Comparison of ENCODE assay signal across 26 cellular contexts in genomic region chr3:177512945-177513671, GRCh38.
DNase-seq lines count a peak whose midpoint lies in the region; ATAC-seq, FAIRE-seq and TF ChIP-seq lines count a peak whose summit lies in the region.
"Had no signal": no experiment of that assay in that cellular context is flagged by ENCODE, and none has a peak within 500 bp of the region (broad histone marks: within the 10 kb centered on the region; RNA-seq: fewer than 3 reads in every experiment).

No MANE protein-coding gene starts in this region.

- no peak for FAIRE-seq in pancreas (lab: Jason Lieb, UNC)
- FAIRE-seq: endothelial cell of umbilical vein had no signal

- ATAC-seq in left ventricle myocardium superior (peak; percentile 12), pancreas (peak in 3 of 4 donors; percentile 14 to 45 (median 36))
- no peak for ATAC-seq in activated CD8-positive, alpha-beta T cell treated with anti-CD3 and anti-CD28 coated beads, Interleukin-2, amount 10 ng/mL, durations not matched to agents 7 days and 5 days
- ATAC-seq: body of pancreas, left lung had no signal

- no peak for TF ChIP-seq POLR2A in suprapubic skin (IDR thresholded peaks at IDR 0.05)

- H3K27ac ChIP-seq in HEK293 (ENCODE audit: extremely low read depth, low read depth, low read length) (no peak overlapping the region), pancreas (no peak overlapping the region), suprapubic skin (no peak overlapping the region)
- H3K27ac ChIP-seq: body of pancreas, C4-2B had no signal

- H3K9me3 ChIP-seq in HEK293 (ENCODE audit: control insufficient read depth, insufficient read depth, low read depth, low read length) (no peaks in the 10 kb centered on the region), pancreas (no peaks in the 10 kb centered on the region), suprapubic skin (no peaks in the 10 kb centered on the region)
- H3K9me3 ChIP-seq: body of pancreas, left lung had no signal

- CTCF ChIA-PET in HEK293 (lab: Yijun Ruan, JAX): interaction anchor here (1.2 kb wide), 1 partner anchor 9 kb away, joined by 3 read pairs; no protein-coding TSS in a partner anchor
- CTCF ChIA-PET in activated CD8-positive, alpha-beta T cell treated with anti-CD3 and anti-CD28 coated beads, Interleukin-2, amount 10 ng/mL, durations not matched to agents 7 days and 5 days (lab: Charles Lee): no interaction called here

- no peaks in the 10 kb centered on the region for H3K9me3 Mint-ChIP-seq in activated CD8-positive, alpha-beta T cell treated with anti-CD3 and anti-CD28 coated beads, Interleukin-2, amount 10 ng/mL, durations not matched to agents 7 days and 5 days (ENCODE audit: insufficient read depth)
- H3K9me3 Mint-ChIP-seq: activated naive CD4-positive, alpha-beta T cell treated with anti-CD3 and anti-CD28 coated beads, Interleukin-2, amount 50 U/mL, for 24 hours; H9 had no signal

- H3K4me1 ChIP-seq in HEK293 (ENCODE audit: control insufficient read depth, insufficient read depth, low read length) (no peaks in the 10 kb centered on the region; the same call in 1 of the 2 replicates), pancreas (peaks cover 7 to 9% (median 7%) of the 10 kb centered on the region in 3 donors), suprapubic skin (peaks cover 14% of the 10 kb centered on the region)

- H3K4me3 ChIP-seq in HEK293 (ENCODE audit: low read depth, low read length) (no peak overlapping the region), choroid plexus epithelial cell (ENCODE audit: low read depth, low read length) (no peak overlapping the region), pancreas (no peak overlapping the region), suprapubic skin (no peak overlapping the region)
- H3K4me3 ChIP-seq: body of pancreas, left lung, smooth muscle cell had no signal

- intact Hi-C loops in left ventricle myocardium superior (cut with micrococcal nuclease) (no loop called here), pancreas (cut with DNase I) (loop anchor here in 1 of 3 donors (10.0 kb wide), 1 partner anchor 262 kb away; no protein-coding TSS in a partner anchor)

- H3K36me3 Mint-ChIP-seq in activated CD8-positive, alpha-beta T cell treated with anti-CD3 and anti-CD28 coated beads, Interleukin-2, amount 10 ng/mL, durations not matched to agents 7 days and 5 days (ENCODE audit: low read depth): no peaks in the 10 kb centered on the region
- H3K36me3 Mint-ChIP-seq: activated naive CD4-positive, alpha-beta T cell treated with anti-CD3 and anti-CD28 coated beads, Interleukin-2, amount 50 U/mL, for 24 hours had no signal

- WGBS in pancreas, 2 donors: 32 to 37% methylated on average over 5 of the region's 5 CpGs
- WGBS in suprapubic skin: 75% methylated on average over 5 of the region's 5 CpGs

- no peak for TF ChIP-seq CTCF in HEK293 (tag by site-specific recombination; IDR thresholded peaks at IDR 0.05)
- no peak for TF ChIP-seq CTCF in choroid plexus epithelial cell (conservative IDR thresholded peaks at IDR 0.05; ENCODE audit: low read depth, low read length)
- TF ChIP-seq CTCF in pancreas (IDR thresholded peaks at IDR 0.05): no peak
- TF ChIP-seq CTCF in suprapubic skin (IDR thresholded peaks at IDR 0.05): no peak

- no peaks in the 10 kb centered on the region for H3K27me3 ChIP-seq in pancreas
- H3K27me3 ChIP-seq in suprapubic skin: no peaks in the 10 kb centered on the region
- H3K27me3 ChIP-seq: body of pancreas, left lung had no signal

- no peak for TF ChIP-seq EP300 in suprapubic skin (IDR thresholded peaks at IDR 0.05)

- no peak overlapping the region for H3K4me3 Mint-ChIP-seq in activated CD8-positive, alpha-beta T cell treated with anti-CD3 and anti-CD28 coated beads, Interleukin-2, amount 10 ng/mL, durations not matched to agents 7 days and 5 days
- H3K4me3 Mint-ChIP-seq: activated naive CD4-positive, alpha-beta T cell treated with anti-CD3 and anti-CD28 coated beads, Interleukin-2, amount 50 U/mL, for 24 hours; H9 had no signal

- no peak overlapping the region for H3K27ac Mint-ChIP-seq in activated CD8-positive, alpha-beta T cell treated with anti-CD3 and anti-CD28 coated beads, Interleukin-2, amount 10 ng/mL, durations not matched to agents 7 days and 5 days
- H3K27ac Mint-ChIP-seq: activated naive CD4-positive, alpha-beta T cell treated with anti-CD3 and anti-CD28 coated beads, Interleukin-2, amount 50 U/mL, for 24 hours; H9 had no signal

- H3K36me3 ChIP-seq in HEK293 (ENCODE audit: control insufficient read depth in 2 of 2, insufficient read depth in 1 of 2, low read length in 2 of 2) (no peaks in the 10 kb centered on the region), pancreas (no peaks in the 10 kb centered on the region), suprapubic skin (no peaks in the 10 kb centered on the region)
- H3K36me3 ChIP-seq: left lung had no signal

- POLR2A ChIA-PET in HEK293 (lab: Yijun Ruan, JAX): no interaction called here
- POLR2A ChIA-PET in activated CD8-positive, alpha-beta T cell treated with anti-CD3 and anti-CD28 coated beads, Interleukin-2, amount 10 ng/mL, durations not matched to agents 7 days and 5 days (lab: Charles Lee): no interaction called here

- no peaks in the 10 kb centered on the region for H3K27me3 Mint-ChIP-seq in activated CD8-positive, alpha-beta T cell treated with anti-CD3 and anti-CD28 coated beads, Interleukin-2, amount 10 ng/mL, durations not matched to agents 7 days and 5 days (ENCODE audit: low read depth)
- H3K27me3 Mint-ChIP-seq: activated naive CD4-positive, alpha-beta T cell treated with anti-CD3 and anti-CD28 coated beads, Interleukin-2, amount 50 U/mL, for 24 hours had no signal

- H3K4me1 Mint-ChIP-seq in activated CD8-positive, alpha-beta T cell treated with anti-CD3 and anti-CD28 coated beads, Interleukin-2, amount 10 ng/mL, durations not matched to agents 7 days and 5 days (ENCODE audit: low read depth): peaks cover 4% of the 10 kb centered on the region
- H3K4me1 Mint-ChIP-seq: activated naive CD4-positive, alpha-beta T cell treated with anti-CD3 and anti-CD28 coated beads, Interleukin-2, amount 50 U/mL, for 24 hours had no signal

- DNase-seq in choroid plexus epithelial cell (ENCODE audit: low read depth) (peak; percentile 17), left ventricle myocardium superior (no peak), pancreas (no peak), NCI-H446 (lab: John Stamatoyannopoulos, UW) (no peak), suprapubic skin (ENCODE audit: low spot score in 2 of 2) (no peak)
- no peak for DNase-seq in activated CD8-positive, alpha-beta T cell treated with anti-CD3 and anti-CD28 coated beads, Interleukin-2, amount 10 ng/mL, durations not matched to agents 7 days and 5 days
- no peak for DNase-seq in activated naive CD4-positive, alpha-beta T cell (lab: John Stamatoyannopoulos, UW)
- DNase-seq: ACHN; activated CD4-positive, CD25-positive, alpha-beta regulatory T cell treated with anti-CD3 and anti-CD28 coated beads, Interleukin-2, amount 50 U/mL, for 72 hours; activated CD8-positive, alpha-beta memory T cell treated with anti-CD3 and anti-CD28 coated beads for 24 hours; activated T-cell treated with anti-CD3 and anti-CD28 coated beads, Interleukin-2, amount 50 U/mL, for 48 hours; body of pancreas; cortex of kidney; H9; left lung; MM.1S; NCI-H1694 treated with DMSO at 0.1 percent for 48 hours; NCI-H2227 treated with DMSO at 0.1 percent for 48 hours; stimulated activated CD4-positive, alpha-beta T cell treated with anti-CD3 and anti-CD28 coated beads, Interleukin-4, amount 100 ng/mL, for 4 hours; substantia nigra; T-helper 9 cell had no signal

TF ChIP-seq in HEK293, 187 proteins besides CTCF, POLR2A, EP300 and RAD21:
- TF ChIP-seq ZNF837 (tag by site-specific recombination; IDR thresholded peaks at IDR 0.05) (no peak), ZNF18 (tag by site-specific recombination; IDR thresholded peaks at IDR 0.05) (no peak), PRDM1 (tag by site-specific recombination; IDR thresholded peaks at IDR 0.05) (peak; percentile 59; the same call in 1 of the 2 replicates), ZNF510 (tag by site-specific recombination; IDR thresholded peaks at IDR 0.05; ENCODE audit: insufficient replicate concordance) (no peak)
